18 cellular contexts compared by ENCODE assay signal in the genomic region with DNA sequence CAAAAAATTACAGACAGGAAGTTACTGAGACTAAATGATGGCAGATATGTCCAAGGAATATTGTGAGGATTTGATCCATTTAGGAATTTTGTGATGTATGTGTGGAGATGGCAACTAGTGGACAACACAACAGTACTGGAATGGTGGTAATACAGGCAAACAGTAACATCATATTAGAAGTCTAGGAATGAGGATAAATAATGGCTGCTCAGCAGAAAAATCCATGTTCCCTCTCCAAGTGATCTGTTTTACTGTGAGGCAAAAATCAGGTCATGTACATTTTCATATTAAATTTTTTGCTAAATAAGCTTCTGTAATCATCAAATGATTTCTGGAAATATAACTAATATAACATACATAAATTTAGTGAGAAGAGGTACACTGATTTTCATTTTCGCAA.
A peak's percentile ranks its signal among the peaks of the same experiment; 100 is the strongest.
DNase-seq lines count a peak whose midpoint lies in the region; ATAC-seq, FAIRE-seq and TF ChIP-seq lines count a peak whose summit lies in the region.
"Had no signal": no experiment of that assay in that cellular context is flagged by ENCODE, and none has a peak within 500 bp of the region (broad histone marks: within the 10 kb centered on the region; RNA-seq: fewer than 3 reads in every experiment).

No MANE protein-coding gene starts in this region.

- no peak overlapping the region for H4K8ac ChIP-seq in IMR-90 (ENCODE audit: low read depth in 2 of 2, low read length in 2 of 2)

- no peak for TF ChIP-seq RAD21 in HepG2 (CRISPR knock-in tag; IDR thresholded peaks at IDR 0.05)
- no peak for TF ChIP-seq RAD21 in IMR-90 (IDR thresholded peaks at IDR 0.05; ENCODE audit: low read length)

- DNase-seq in HepG2 (ENCODE audit: low spot score) (no peak), right lobe of liver (no peak), IMR-90 (no peak), psoas muscle (no peak), AG08395 (ENCODE audit: low spot score) (no peak), Right ventricle myocardium superior (no peak)
- no peak for DNase-seq in activated CD4-positive, alpha-beta T cell treated with anti-CD3 and anti-CD28 coated beads for 48 hours
- DNase-seq: 8988T; BE2C; C1 segment of cervical spinal cord; CD4-positive, CD25-positive, alpha-beta regulatory T cell; CD8-positive, alpha-beta memory T cell; COR-L47; KBM-7 had no signal

- POLR2A ChIA-PET in HepG2 (lab: Yijun Ruan, JAX) (no interaction called here), IMR-90 (lab: Charles Lee; ENCODE audit: unreplicated experiment) (no interaction called here)

- no peak overlapping the region for H3K9ac ChIP-seq in HepG2 (ENCODE audit: insufficient read depth, low read depth, low read length)
- H3K9ac ChIP-seq in IMR-90 (ENCODE audit: low read depth, low read length): no peak overlapping the region

- TF ChIP-seq EP300 in HepG2 (IDR thresholded peaks at IDR 0.05; ENCODE audit: low read depth in 2 of 2, low read length in 2 of 2): no peak
- no peak for TF ChIP-seq EP300 in HepG2 (CRISPR knock-in tag; IDR thresholded peaks at IDR 0.05; ENCODE audit: borderline replicate concordance)

- no peak for TF ChIP-seq POLR2A in HepG2 (IDR thresholded peaks at IDR 0.05; ENCODE audit: insufficient read depth in 1 of 2, low read depth in 2 of 2, low read length in 2 of 2)
- TF ChIP-seq POLR2A in right lobe of liver (IDR thresholded peaks at IDR 0.05): no peak
- no peak for TF ChIP-seq POLR2A in IMR-90 (IDR thresholded peaks at IDR 0.05; ENCODE audit: low read depth, low read length)

- no peak overlapping the region for H3K4ac ChIP-seq in IMR-90 (ENCODE audit: low read depth, low read length)

- peaks cover 16% of the 10 kb centered on the region for H3K9me1 ChIP-seq in IMR-90 (ENCODE audit: insufficient read depth, low read length)

- in situ Hi-C loops in HepG2 (cut with HindIII; ENCODE audit: extremely low pct_ligation_motif_present, low pct_unique_long_range_greater_than_20kb): no loop called here
- in situ Hi-C loops in IMR-90 (cut with MboI; ENCODE audit: low sequenced_read_pairs): no loop called here

- no peak overlapping the region for H3K18ac ChIP-seq in IMR-90 (ENCODE audit: low read depth, low read length)

- H3K4me2 ChIP-seq in HepG2 (ENCODE audit: low read depth, low read length) (no peak overlapping the region), IMR-90 (ENCODE audit: low read depth, low read length) (no peak overlapping the region)
- H3K4me2 ChIP-seq: GM23338 had no signal

- no peak overlapping the region for H2BK20ac ChIP-seq in IMR-90 (ENCODE audit: low read depth, low read length)

- no peak for TF ChIP-seq CTCF in HepG2 (CRISPR knock-in tag; IDR thresholded peaks at IDR 0.05)
- TF ChIP-seq CTCF in right lobe of liver (IDR thresholded peaks at IDR 0.05): no peak
- TF ChIP-seq CTCF in IMR-90 (conservative IDR thresholded peaks at IDR 0.05; ENCODE audit: low read depth, low read length): no peak
- TF ChIP-seq CTCF in psoas muscle (IDR thresholded peaks at IDR 0.05): no peak

- no peak overlapping the region for H3K56ac ChIP-seq in IMR-90 (ENCODE audit: extremely low read depth, insufficient read depth, low read length)

- no peak overlapping the region for H2BK120ac ChIP-seq in IMR-90 (ENCODE audit: low read depth, low read length)

- H2BK5ac ChIP-seq in IMR-90 (ENCODE audit: low read depth, low read length, poor library complexity, severe bottlenecking): no peak overlapping the region

- no peak overlapping the region for H4K91ac ChIP-seq in IMR-90 (ENCODE audit: insufficient read depth, low read depth, low read length)

- no peak overlapping the region for H4K5ac ChIP-seq in IMR-90 (ENCODE audit: low read depth, low read length)

- H3K23ac ChIP-seq in IMR-90 (ENCODE audit: low read depth, low read length): no peak overlapping the region

- H3K4me1 ChIP-seq in HepG2 (ENCODE audit: insufficient read depth, low read length) (peaks cover 11% of the 10 kb centered on the region; the same call in 1 of the 2 replicates), right lobe of liver (peaks cover 0 to 16% (median 0%) of the 10 kb centered on the region in 4 donors), IMR-90 (ENCODE audit: control insufficient read depth, insufficient read depth, low read length) (peaks cover 11% of the 10 kb centered on the region), psoas muscle (peaks cover 70% of the 10 kb centered on the region)

- H2BK15ac ChIP-seq in IMR-90 (ENCODE audit: low read depth, low read length): no peak overlapping the region

- dilution Hi-C loops in IMR-90 (cut with HindIII; ENCODE audit: low sequenced_read_pairs, unreplicated experiment): no loop called here

- no peak overlapping the region for H2AK9ac ChIP-seq in IMR-90 (replicated peaks; ENCODE audit: low read depth, low read length, poor library complexity)

- H3K9me3 ChIP-seq in HepG2 (ENCODE audit: low read length) (no peaks in the 10 kb centered on the region), right lobe of liver (no peaks in the 10 kb centered on the region), IMR-90 (ENCODE audit: control insufficient read depth, insufficient read depth, low read length) (no peaks in the 10 kb centered on the region), psoas muscle (no peaks in the 10 kb centered on the region)
- H3K9me3 ChIP-seq: BE2C, HAP-1 had no signal

- WGBS in HepG2 (ENCODE audit: low lambda C conversion rate): 98% methylated on average over 1 of the region's 1 CpG
- 96% methylated on average over 1 of the region's 1 CpG for WGBS in right lobe of liver (ENCODE audit: insufficient coverage, low coverage, low lambda C conversion rate, missing lambda C conversion rate)
- no CpG with 5 or more reads among the region's 1 CpG for WGBS in IMR-90 (ENCODE audit: extremely low coverage in 2 of 2, insufficient read length in 1 of 2), 2 experiments
- 96 to 99% (median 98%) methylated on average over 1 of the region's 1 CpG for WGBS in psoas muscle, 3 donors

- H2AFZ ChIP-seq in HepG2 (ENCODE audit: low read length): no peak overlapping the region
- H2AFZ ChIP-seq in IMR-90 (replicated peaks; ENCODE audit: low read length, poor library complexity): no peak overlapping the region
- H2AFZ ChIP-seq: GM23338 had no signal

- H3K79me1 ChIP-seq in IMR-90 (ENCODE audit: low read depth in 1 of 2, low read length in 2 of 2): peaks cover 42 to 85% of the 10 kb centered on the region in 2 experiments; a peak in 3 of 4 replicates

- H3K4me3 ChIP-seq in HepG2 (replicated peaks in 1 of 3; ENCODE audit: insufficient read depth in 1 of 3, low read depth in 2 of 3, low read length in 3 of 3) (no peak overlapping the region), right lobe of liver (no peak overlapping the region), IMR-90 (ENCODE audit: insufficient read depth, low read depth, low read length) (no peak overlapping the region), psoas muscle (no peak overlapping the region)
- H3K4me3 ChIP-seq: GM23338, HAP-1 had no signal

- no peak overlapping the region for H3K14ac ChIP-seq in IMR-90 (replicated peaks; ENCODE audit: low read depth, low read length)

- H4K20me1 ChIP-seq in HepG2 (ENCODE audit: insufficient read depth, low read length) (peaks cover 7% of the 10 kb centered on the region), IMR-90 (ENCODE audit: insufficient read depth, low read length) (peaks cover 87% of the 10 kb centered on the region)

- peaks cover 20% of the 10 kb centered on the region for H3K79me2 ChIP-seq in HepG2 (ENCODE audit: insufficient read depth, low read length)

- no peaks in the 10 kb centered on the region for H3K36me3 ChIP-seq in HepG2 (replicated peaks in 1 of 2; ENCODE audit: control insufficient read depth in 1 of 2, insufficient read depth in 2 of 2, low read length in 2 of 2)
- H3K36me3 ChIP-seq in right lobe of liver: no peaks in the 10 kb centered on the region
- no peaks in the 10 kb centered on the region for H3K36me3 ChIP-seq in IMR-90 (ENCODE audit: control insufficient read depth, insufficient read depth, low read length)
- no peaks in the 10 kb centered on the region for H3K36me3 ChIP-seq in psoas muscle (ENCODE audit: insufficient read depth in 1 of 2, low read depth in 1 of 2)
- H3K36me3 ChIP-seq: BE2C, HAP-1 had no signal

- H3K27me3 ChIP-seq in HepG2 (ENCODE audit: control insufficient read depth in 1 of 2, insufficient read depth in 2 of 2, low read length in 2 of 2) (no peaks in the 10 kb centered on the region), right lobe of liver (no peaks in the 10 kb centered on the region), IMR-90 (ENCODE audit: control insufficient read depth, insufficient read depth, low read length) (no peaks in the 10 kb centered on the region), psoas muscle (ENCODE audit: insufficient read depth in 3 of 3, low read length in 2 of 3) (no peaks in the 10 kb centered on the region)
- H3K27me3 ChIP-seq: BE2C had no signal

- FAIRE-seq in HepG2 (lab: Jason Lieb, UNC): no peak
- FAIRE-seq: D721Med, G401.6 had no signal

- CTCF ChIA-PET in HepG2 (lab: Yijun Ruan, JAX; ENCODE audit: low intra/inter-chr PET ratio, low total read pairs) (no interaction called here), IMR-90 (lab: Yijun Ruan, JAX) (no interaction called here)

- ATAC-seq in HepG2 (no peak), right lobe of liver (no peak), IMR-90 (ENCODE audit: low read depth) (no peak), psoas muscle (no peak), Right ventricle myocardium superior (ENCODE audit: poor library complexity) (no peak)
- ATAC-seq: GM23338 had no signal

- H2AK5ac ChIP-seq in IMR-90 (ENCODE audit: low read depth, low read length): no peak overlapping the region

- no TSS peak for BruUV-seq in HepG2 (replicated peaks; lab: Mats Ljungman, UMichigan)
- no TSS peak for BruUV-seq in IMR-90 (replicated peaks; lab: Mats Ljungman, UMichigan)

- H3K27ac ChIP-seq in HepG2 (ENCODE audit: extremely low read length, insufficient read depth, low read length) (no peak overlapping the region), right lobe of liver (no peak overlapping the region), IMR-90 (ENCODE audit: insufficient read depth, low read length) (no peak overlapping the region), psoas muscle (peak overlapping the region; percentile 13)

- intact Hi-C loops in HepG2 (cut with micrococcal nuclease; ENCODE audit: unreplicated experiment) (no loop called here), right lobe of liver (cut with DNase I) (no loop called here), IMR-90 (cut with micrococcal nuclease) (loop anchor here (5.0 kb wide), 1 partner anchor 53 kb away; no protein-coding TSS in a partner anchor), psoas muscle (cut with DNase I) (no loop called here), Right ventricle myocardium superior (cut with DNase I) (no loop called here)

TF ChIP-seq in IMR-90, 13 proteins besides CTCF, POLR2A, EP300 and RAD21:
- TF ChIP-seq MAFK (IDR thresholded peaks at IDR 0.05; ENCODE audit: low read depth, low read length) (peak; percentile 35; the same call in 1 of the 2 replicates), MXI1 (IDR thresholded peaks at IDR 0.05; ENCODE audit: borderline replicate concordance, low read depth, low read length) (no peak), CHD1 (IDR thresholded peaks at IDR 0.05; ENCODE audit: low read depth, low read length) (no peak), RCOR1 (IDR thresholded peaks at IDR 0.05; ENCODE audit: insufficient replicate concordance, low read length) (no peak), SMC3 (IDR thresholded peaks at IDR 0.05; ENCODE audit: low read depth, low read length) (no peak)
